ENCODE assay signal across 10 cellular contexts in genomic region chr6:32406197-32406596, GRCh38. TPM values are rescaled to one million over a fixed set of nuclear protein-coding genes. Genes with fewer than 3 reads are reported as not detected.
"Had no signal": no experiment of that assay in that cellular context is flagged by ENCODE, and none has a peak within 500 bp of the region (broad histone marks: within the 10 kb centered on the region; RNA-seq: fewer than 3 reads in every experiment).

No MANE protein-coding gene starts in this region.

- H3K9ac ChIP-seq: KMS-11 had no signal

- FAIRE-seq: H54, HepG2 had no signal

- H3K27ac Mint-ChIP-seq: H9, IgD-negative memory B cell had no signal

- H3K4me3 Mint-ChIP-seq: H9 had no signal

- H3K4me2 ChIP-seq: KMS-11 had no signal

- H3K9me3 Mint-ChIP-seq: IgD-negative memory B cell had no signal

- H3K27ac ChIP-seq: HL-60, KMS-11 had no signal

- DNase-seq: GOT3, H9, HCEC 1CT, KBM-7 had no signal

- H3K36me3 Mint-ChIP-seq: IgD-negative memory B cell had no signal

- ATAC-seq: HepG2 had no signal

RNA-seq across cellular contexts. Expression of gene BTNL2, which starts 0.8 kb away (rescaled TPM):
- total RNA-seq: H9, HepG2, HT1080 had no signal
- polyA plus RNA-seq: HepG2, IgD-negative memory B cell had no signal

RNA-seq across cellular contexts. Expression of gene HLA-DRA, which starts 33.5 kb away (rescaled TPM):
- total RNA-seq: HepG2 had no signal
- polyA plus RNA-seq: HepG2 had no signal

RNA-seq across cellular contexts. Expression of gene TSBP1, which starts 34.5 kb away (rescaled TPM):
- total RNA-seq: H9, HepG2, HT1080 had no signal
- polyA plus RNA-seq: HepG2 had no signal
